Comparison of ENCODE assay signal across 8 cellular contexts in genomic region chr6:16760536-16761468, GRCh38. TPM values are rescaled to one million over a fixed set of nuclear protein-coding genes. Genes with fewer than 3 reads are reported as not detected.
DNase-seq lines count a peak whose midpoint lies in the region; ATAC-seq and TF ChIP-seq lines count a peak whose summit lies in the region.

Gene ATXN1, minus strand, starts transcription at chr6:16761460.

- TF ChIP-seq RAD21 in SK-N-SH (IDR thresholded peaks at IDR 0.05; ENCODE audit: low read length) = no peak

- H3K4me3 ChIP-seq in SK-N-SH (ENCODE audit: low read depth in 2 of 2, low read length in 1 of 2) (peak within 1 kb of the TSS; percentile 58 to 81), trophoblast cell (ENCODE audit: low read depth, low read length) (peak within 1 kb of the TSS; percentile 94)

- no peaks in the 10 kb centered on the region for H3K27me3 ChIP-seq in SK-N-SH (ENCODE audit: insufficient read depth)
- H3K27me3 ChIP-seq in trophoblast cell (ENCODE audit: insufficient read depth, low read length) = no peaks in the 10 kb centered on the region

- peak within 1 kb of the TSS; percentile 71 for H2BK12ac ChIP-seq in trophoblast cell (ENCODE audit: low read length)

- H3K9me2 ChIP-seq in SK-N-SH = no peaks in the 10 kb centered on the region

- H3K27ac ChIP-seq in SK-N-SH (ENCODE audit: low read depth in 2 of 2, low read length in 1 of 2) = peak within 1 kb of the TSS; percentile 77 to 90
- peak within 1 kb of the TSS; percentile 83 for H3K27ac ChIP-seq in adipose tissue (ENCODE audit: low read depth, low read length)
- H3K27ac ChIP-seq in trophoblast cell (ENCODE audit: low read depth, low read length) = peak within 1 kb of the TSS; percentile 88

- H2BK120ac ChIP-seq in trophoblast cell (ENCODE audit: insufficient read depth, low read length, poor library complexity) = peak within 1 kb of the TSS; percentile 94

- H4K8ac ChIP-seq in trophoblast cell (ENCODE audit: low read depth, low read length) = peak within 1 kb of the TSS; percentile 85

- H3K79me1 ChIP-seq in trophoblast cell (ENCODE audit: low read length) = peaks cover 20% of the 10 kb centered on the region

- peaks cover 75% of the 10 kb centered on the region for H3K79me2 ChIP-seq in SK-N-SH (ENCODE audit: insufficient read depth)
- peaks cover 12% of the 10 kb centered on the region for H3K79me2 ChIP-seq in trophoblast cell (ENCODE audit: control insufficient read depth, insufficient read depth, low read length, poor library complexity)

- WGBS in SK-N-SH (ENCODE audit: low lambda C conversion rate) = under 1% methylated on average over 25 of the region's 79 CpGs
- 1% methylated on average over 40 to 79 of the region's 79 CpGs for WGBS in adipose tissue, 3 donors
- no CpG with 5 or more reads among the region's 79 CpGs for WGBS in trophoblast cell (ENCODE audit: extremely low coverage, insufficient coverage, insufficient read length)

- POLR2A ChIA-PET in SK-N-SH (lab: Yijun Ruan, JAX) = no interaction called here

- peaks cover 22% of the 10 kb centered on the region for H4K20me1 ChIP-seq in SK-N-SH (ENCODE audit: insufficient read depth)

- H2AK5ac ChIP-seq in trophoblast cell (ENCODE audit: low read length) = no peak within 1 kb of the TSS

- no peak within 1 kb of the TSS for H3K23ac ChIP-seq in trophoblast cell (ENCODE audit: low read length)

- peak within 1 kb of the TSS; percentile 95 for H3K14ac ChIP-seq in trophoblast cell (ENCODE audit: low read length)

- TF ChIP-seq CTCF in SK-N-SH (IDR thresholded peaks at IDR 0.05) = no peak

- H3K36me3 ChIP-seq in SK-N-SH (replicated peaks in 1 of 2; ENCODE audit: control insufficient read depth in 1 of 2, insufficient read depth in 2 of 2, low read length in 1 of 2) (peaks cover 0 to 4% of the 10 kb centered on the region in 2 experiments), trophoblast cell (ENCODE audit: control insufficient read depth in 1 of 2, insufficient read depth in 2 of 2, low read length in 2 of 2) (no peaks in the 10 kb centered on the region)

- H3K4me2 ChIP-seq in SK-N-SH = peak within 1 kb of the TSS; percentile 89
- H3K4me2 ChIP-seq in trophoblast cell (ENCODE audit: low read length) = peak within 1 kb of the TSS; percentile 96

- no peak for TF ChIP-seq EP300 in SK-N-SH (IDR thresholded peaks at IDR 0.05; ENCODE audit: borderline replicate concordance in 1 of 2, low read depth in 1 of 2, low read length in 1 of 2)

- H2BK5ac ChIP-seq in trophoblast cell (ENCODE audit: low read depth, low read length, poor library complexity) = peak within 1 kb of the TSS; percentile 97

- peaks cover 30% of the 10 kb centered on the region for H3F3A ChIP-seq in SK-N-SH (replicated peaks; ENCODE audit: insufficient read depth)

- peak within 1 kb of the TSS; percentile 86 for H4K91ac ChIP-seq in trophoblast cell (ENCODE audit: low read depth, low read length)

- intact Hi-C loops in left cardiac atrium (cut with DNase I) = loop anchor here (5.0 to 10.0 kb wide), 4 partner anchors 246 to 429 kb away; no protein-coding TSS in a partner anchor

- H3K18ac ChIP-seq in trophoblast cell (ENCODE audit: low read length) = peak within 1 kb of the TSS; percentile 99

- H3K4me1 ChIP-seq in SK-N-SH (ENCODE audit: control insufficient read depth in 1 of 2, insufficient read depth in 2 of 2, low read depth in 1 of 2, low read length in 1 of 2) (peaks cover 12 to 28% of the 10 kb centered on the region in 2 experiments; a peak in 3 of 4 replicates), trophoblast cell (ENCODE audit: control insufficient read depth in 1 of 2, insufficient read depth in 2 of 2, low read length in 2 of 2) (peaks cover 0 to 11% of the 10 kb centered on the region in 2 experiments)

- H3K9ac ChIP-seq in SK-N-SH (peak within 1 kb of the TSS; percentile 94), trophoblast cell (ENCODE audit: low read length) (peak within 1 kb of the TSS; percentile 95)

- H2AFZ ChIP-seq in SK-N-SH (ENCODE audit: low read depth) = peak within 1 kb of the TSS; percentile 66
- H2AFZ ChIP-seq in trophoblast cell (ENCODE audit: insufficient read depth, low read length, poor library complexity) = peak within 1 kb of the TSS; percentile 89

- no peaks in the 10 kb centered on the region for H3K9me3 ChIP-seq in SK-N-SH
- no peaks in the 10 kb centered on the region for H3K9me3 ChIP-seq in trophoblast cell (ENCODE audit: insufficient read depth, low read depth, low read length)

- peak within 1 kb of the TSS; percentile 44 for H4K12ac ChIP-seq in trophoblast cell (ENCODE audit: low read depth, low read length)

- DNase-seq in Daoy (ENCODE audit: low read depth) = peak; percentile 64
- peak; percentile 80 for DNase-seq in SK-N-SH
- peak; percentile 75 for DNase-seq in left cardiac atrium
- peak; percentile 62 to 71 for DNase-seq in trophoblast cell

- ATAC-seq in HG02642 (IDR thresholded peaks at IDR 0.05; ENCODE audit: poor library complexity, unreplicated experiment) = peak; percentile 6
- peak; percentile 4 to 17 for ATAC-seq in left cardiac atrium
- ATAC-seq in GM18861 (IDR thresholded peaks at IDR 0.05; ENCODE audit: unreplicated experiment) = no peak
- ATAC-seq in GM21360 (IDR thresholded peaks at IDR 0.05; ENCODE audit: unreplicated experiment) = no peak

- H3K4ac ChIP-seq in trophoblast cell (ENCODE audit: low read depth, low read length) = peak within 1 kb of the TSS; percentile 90

- CTCF ChIA-PET in SK-N-SH (lab: Yijun Ruan, JAX) = interaction anchor here (0.7 to 4.3 kb wide), 13 partner anchors 11 to 524 kb away, joined by 3 to 49 read pairs (median 6); no protein-coding TSS in a partner anchor

TF ChIP-seq in SK-N-SH, 30 proteins besides CTCF, POLR2A, EP300 and RAD21 (continues in another document):
- TF ChIP-seq GABPA (IDR thresholded peaks at IDR 0.05; ENCODE audit: low read depth) (no peak), TEAD4 (IDR thresholded peaks at IDR 0.05; ENCODE audit: borderline replicate concordance, insufficient read depth) (no peak), REST (IDR thresholded peaks at IDR 0.05; ENCODE audit: low read depth, low read length) (0 out of 2 replicates have a peak, but pooled peaks have one; percentile 5), FOXJ3 (CRISPR knock-in tag; IDR thresholded peaks at IDR 0.05) (no peak), SMC3 (IDR thresholded peaks at IDR 0.05; ENCODE audit: low read depth, low read length) (no peak), EZH2phosphoT487 (IDR thresholded peaks at IDR 0.05; ENCODE audit: borderline replicate concordance, low read depth) (no peak), SIN3A (IDR thresholded peaks at IDR 0.05; ENCODE audit: borderline replicate concordance, low read depth, low read length) (peak; percentile 56; the same call in 1 of the 2 replicates), RFX5 (IDR thresholded peaks at IDR 0.05; ENCODE audit: low read length) (no peak), JUND (IDR thresholded peaks at IDR 0.05) (no peak), YY1 (IDR thresholded peaks at IDR 0.05; ENCODE audit: low read depth) (no peak), MEF2A (IDR thresholded peaks at IDR 0.05; ENCODE audit: borderline replicate concordance, low read depth) (0 out of 2 replicates have a peak, but pooled peaks have one; percentile 6), MXI1 (IDR thresholded peaks at IDR 0.05; ENCODE audit: low read depth, low read length) (no peak), TAF1 (IDR thresholded peaks at IDR 0.05; ENCODE audit: borderline replicate concordance, low read depth, low read length) (peak; percentile 33; the same call in 1 of the 2 replicates), NFIC (IDR thresholded peaks at IDR 0.05; ENCODE audit: borderline replicate concordance) (no peak), IRF3 (IDR thresholded peaks at IDR 0.05; ENCODE audit: low read depth, low read length) (no peak), GATA2 (CRISPR knock-in tag; IDR thresholded peaks at IDR 0.05) (no peak)

RNA-seq across cellular contexts. Expression of gene ATXN1, which starts in this region (rescaled TPM):
- total RNA-seq in Daoy (2014; rRNA removed; shearing (Covaris generic)) = 29.9 and 33.8 TPM in 2 replicates
- 7.9 and 8.1 TPM in 2 replicates for polyA plus RNA-seq in SK-N-SH (2012; rRNA removed)
- polyA plus RNA-seq in SK-N-SH (2012; cell fraction: cytosol; rRNA removed) = 5.4 and 5.9 TPM in 2 replicates
- 15.5 and 24.6 TPM in 2 replicates for polyA plus RNA-seq in SK-N-SH (2012; cell fraction: nucleus; rRNA removed)
- 1 to 10 TPM; 2.6 to 7.2 (median 6.8) TPM for polyA plus RNA-seq in adipose tissue
- total RNA-seq in left cardiac atrium = 10 to 100 TPM; 34.6 to 36.7 TPM
- polyA plus RNA-seq in trophoblast cell (2013) = 10.5 and 11.1 TPM in 2 replicates

Comparison
In these comparisons a context has a peak if more than half of its experiments do, and no peak if none do; other contexts are left out.
1. ATAC-seq: peak in HG02642 (single experiment) and left cardiac atrium (2 of 2); none in GM18861 (single experiment) and GM21360 (single experiment).
2. Peak in every context shown above with its lines, with median percentiles within 50 percentile points of each other: DNase-seq and H3K27ac ChIP-seq.